1 cellular context compared by ENCODE assay signal in genomic region chr1:197995408-197996258, GRCh38.
TF ChIP-seq lines count a peak whose summit lies in the region.

No MANE protein-coding gene starts in this region.

TF ChIP-seq in K562, 482 proteins besides CTCF, POLR2A, EP300 and RAD21 (continued from another document and continues in another):
- TF ChIP-seq THAP12 (CRISPR knock-in tag; IDR thresholded peaks at IDR 0.05) (no peak), ZNF398 (CRISPR knock-in tag; IDR thresholded peaks at IDR 0.05) (no peak), KHSRP (IDR thresholded peaks at IDR 0.05) (no peak), ZSCAN29 (IDR thresholded peaks at IDR 0.05) (no peak), PML (IDR thresholded peaks at IDR 0.05; ENCODE audit: low read length) (peak; percentile 82), CXXC5 (CRISPR knock-in tag; IDR thresholded peaks at IDR 0.05) (no peak; the same call in 1 of the 2 replicates), ZZZ3 (IDR thresholded peaks at IDR 0.05) (no peak), ZNF695 (CRISPR knock-in tag; IDR thresholded peaks at IDR 0.05) (no peak), POLR2G (IDR thresholded peaks at IDR 0.05; ENCODE audit: low read depth, low read length) (peak; percentile 65), SUPT5H (IDR thresholded peaks at IDR 0.05) (peak; percentile 92), MAZ (CRISPR knock-in tag; conservative IDR thresholded peaks at IDR 0.05 in 1 of 2, IDR thresholded peaks at IDR 0.05 in 1 of 2) (peak; percentile 50 to 55; a peak in 1 of 4 replicates), ETS1 (conservative IDR thresholded peaks at IDR 0.05; ENCODE audit: control insufficient read depth, low read depth, low read length) (no peak), NRF1 (conservative IDR thresholded peaks at IDR 0.05 in 1 of 2, IDR thresholded peaks at IDR 0.05 in 1 of 2) (0 out of 4 replicates have a peak, but pooled peaks have one; percentile 0 to 4), RBM34 (IDR thresholded peaks at IDR 0.05; ENCODE audit: borderline replicate concordance, insufficient read depth, low read length) (no peak), ZNF212 (CRISPR knock-in tag; IDR thresholded peaks at IDR 0.05) (no peak), ZFP1 (CRISPR knock-in tag; IDR thresholded peaks at IDR 0.05) (no peak), KAT7 (CRISPR knock-in tag; IDR thresholded peaks at IDR 0.05; ENCODE audit: borderline replicate concordance) (0 out of 2 replicates have a peak, but pooled peaks have one; percentile 26), ZKSCAN1 (IDR thresholded peaks at IDR 0.05; ENCODE audit: low read depth, low read length) (no peak), OTX1 (CRISPR knock-in tag; IDR thresholded peaks at IDR 0.05) (no peak), SRF (CRISPR knock-in tag; IDR thresholded peaks at IDR 0.05) (peak in 1 of 2 experiments; percentile 56; a peak in 1 of 4 replicates), FOXJ3 (CRISPR knock-in tag; IDR thresholded peaks at IDR 0.05) (no peak), MCM2 (IDR thresholded peaks at IDR 0.05; ENCODE audit: low read depth) (no peak), RBBP5 (IDR thresholded peaks at IDR 0.05; ENCODE audit: borderline replicate concordance, insufficient read depth, low read length, poor library complexity, severe bottlenecking) (no peak), ZNF165 (CRISPR knock-in tag; IDR thresholded peaks at IDR 0.05; ENCODE audit: borderline replicate concordance) (no peak), CEBPZ (IDR thresholded peaks at IDR 0.05; ENCODE audit: borderline replicate concordance, low read depth, low read length) (no peak), SMAD1 (IDR thresholded peaks at IDR 0.05; ENCODE audit: low read depth, low read length, partially characterized antibody) (no peak), NR2C1 (IDR thresholded peaks at IDR 0.05) (no peak), NR2C1 (tag; IDR thresholded peaks at IDR 0.05) (no peak), ZNF780A (CRISPR knock-in tag; IDR thresholded peaks at IDR 0.05) (no peak), MAFK (IDR thresholded peaks at IDR 0.05; ENCODE audit: low read length) (no peak), SRSF9 (IDR thresholded peaks at IDR 0.05; ENCODE audit: borderline replicate concordance, low read depth, low read length) (no peak), POLR2AphosphoS5 (IDR thresholded peaks at IDR 0.05; ENCODE audit: control insufficient read depth, insufficient read depth, low read depth, low read length) (peak; percentile 81), LCOR (CRISPR knock-in tag; IDR thresholded peaks at IDR 0.05) (no peak), NR3C1 (CRISPR knock-in tag; IDR thresholded peaks at IDR 0.05) (no peak), PHF21A (IDR thresholded peaks at IDR 0.05; ENCODE audit: borderline replicate concordance, low read depth) (no peak), ZFP30 (CRISPR knock-in tag; IDR thresholded peaks at IDR 0.05; ENCODE audit: borderline replicate concordance) (no peak), ZFP36 (IDR thresholded peaks at IDR 0.05; ENCODE audit: low read depth, low read length, partially characterized antibody) (no peak), ARHGAP35 (IDR thresholded peaks at IDR 0.05; ENCODE audit: partially characterized antibody) (no peak), SIX5 (IDR thresholded peaks at IDR 0.05; ENCODE audit: borderline replicate concordance in 1 of 2, insufficient read depth in 1 of 2, low read depth in 1 of 2, low read length in 2 of 2) (no peak), ZNF12 (CRISPR knock-in tag; IDR thresholded peaks at IDR 0.05) (no peak), ZNF77 (CRISPR knock-in tag; IDR thresholded peaks at IDR 0.05) (no peak), ADNP (tag; IDR thresholded peaks at IDR 0.05) (no peak), TARDBP (IDR thresholded peaks at IDR 0.05) (no peak), MITF (IDR thresholded peaks at IDR 0.05) (no peak), HINFP (tag; conservative IDR thresholded peaks at IDR 0.05; ENCODE audit: low read depth) (no peak), HNRNPUL1 (IDR thresholded peaks at IDR 0.05; ENCODE audit: low read length) (no peak), ZNF121 (CRISPR knock-in tag; conservative IDR thresholded peaks at IDR 0.05) (no peak), EHMT2 (IDR thresholded peaks at IDR 0.05) (no peak), ELF2 (CRISPR knock-in tag; IDR thresholded peaks at IDR 0.05) (peak; percentile 45; the same call in 1 of the 2 replicates), SREBF1 (IDR thresholded peaks at IDR 0.05; ENCODE audit: borderline replicate concordance, low read depth, low read length) (no peak), ZBTB8A (IDR thresholded peaks at IDR 0.05; ENCODE audit: partially characterized antibody) (no peak), MCM5 (IDR thresholded peaks at IDR 0.05; ENCODE audit: low read depth) (no peak), CREM (IDR thresholded peaks at IDR 0.05; ENCODE audit: low read depth) (no peak), GTF2E2 (tag; IDR thresholded peaks at IDR 0.05) (peak; percentile 60; the same call in 1 of the 2 replicates), PTBP1 (IDR thresholded peaks at IDR 0.05; ENCODE audit: low read depth, low read length) (no peak), ZNF778 (CRISPR knock-in tag; IDR thresholded peaks at IDR 0.05) (no peak), HSF4 (CRISPR knock-in tag; IDR thresholded peaks at IDR 0.05; ENCODE audit: borderline replicate concordance) (no peak)
- TF ChIP-seq, protein P1, sequence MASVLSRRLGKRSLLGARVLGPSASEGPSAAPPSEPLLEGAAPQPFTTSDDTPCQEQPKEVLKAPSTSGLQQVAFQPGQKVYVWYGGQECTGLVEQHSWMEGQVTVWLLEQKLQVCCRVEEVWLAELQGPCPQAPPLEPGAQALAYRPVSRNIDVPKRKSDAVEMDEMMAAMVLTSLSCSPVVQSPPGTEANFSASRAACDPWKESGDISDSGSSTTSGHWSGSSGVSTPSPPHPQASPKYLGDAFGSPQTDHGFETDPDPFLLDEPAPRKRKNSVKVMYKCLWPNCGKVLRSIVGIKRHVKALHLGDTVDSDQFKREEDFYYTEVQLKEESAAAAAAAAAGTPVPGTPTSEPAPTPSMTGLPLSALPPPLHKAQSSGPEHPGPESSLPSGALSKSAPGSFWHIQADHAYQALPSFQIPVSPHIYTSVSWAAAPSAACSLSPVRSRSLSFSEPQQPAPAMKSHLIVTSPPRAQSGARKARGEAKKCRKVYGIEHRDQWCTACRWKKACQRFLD (CRISPR knock-in tag; IDR thresholded peaks at IDR 0.05): 0 out of 2 replicates have a peak, but pooled peaks have one; percentile 10
- TF ChIP-seq, protein P2, sequence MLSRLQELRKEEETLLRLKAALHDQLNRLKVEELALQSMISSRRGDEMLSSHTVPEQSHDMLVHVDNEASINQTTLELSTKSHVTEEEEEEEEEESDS (CRISPR knock-in tag; IDR thresholded peaks at IDR 0.05): peak; percentile 75
- TF ChIP-seq, protein P3, sequence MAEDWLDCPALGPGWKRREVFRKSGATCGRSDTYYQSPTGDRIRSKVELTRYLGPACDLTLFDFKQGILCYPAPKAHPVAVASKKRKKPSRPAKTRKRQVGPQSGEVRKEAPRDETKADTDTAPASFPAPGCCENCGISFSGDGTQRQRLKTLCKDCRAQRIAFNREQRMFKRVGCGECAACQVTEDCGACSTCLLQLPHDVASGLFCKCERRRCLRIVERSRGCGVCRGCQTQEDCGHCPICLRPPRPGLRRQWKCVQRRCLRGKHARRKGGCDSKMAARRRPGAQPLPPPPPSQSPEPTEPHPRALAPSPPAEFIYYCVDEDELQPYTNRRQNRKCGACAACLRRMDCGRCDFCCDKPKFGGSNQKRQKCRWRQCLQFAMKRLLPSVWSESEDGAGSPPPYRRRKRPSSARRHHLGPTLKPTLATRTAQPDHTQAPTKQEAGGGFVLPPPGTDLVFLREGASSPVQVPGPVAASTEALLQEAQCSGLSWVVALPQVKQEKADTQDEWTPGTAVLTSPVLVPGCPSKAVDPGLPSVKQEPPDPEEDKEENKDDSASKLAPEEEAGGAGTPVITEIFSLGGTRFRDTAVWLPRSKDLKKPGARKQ (CRISPR knock-in tag; IDR thresholded peaks at IDR 0.05): 0 out of 2 replicates have a peak, but pooled peaks have one; percentile 42
- TF ChIP-seq, protein P4, sequence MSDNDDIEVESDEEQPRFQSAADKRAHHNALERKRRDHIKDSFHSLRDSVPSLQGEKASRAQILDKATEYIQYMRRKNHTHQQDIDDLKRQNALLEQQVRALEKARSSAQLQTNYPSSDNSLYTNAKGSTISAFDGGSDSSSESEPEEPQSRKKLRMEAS (CRISPR knock-in tag; IDR thresholded peaks at IDR 0.05): peak; percentile 22; the same call in 1 of the 2 replicates
